ENCODE assay signal across 8 cellular contexts in the genomic region with DNA sequence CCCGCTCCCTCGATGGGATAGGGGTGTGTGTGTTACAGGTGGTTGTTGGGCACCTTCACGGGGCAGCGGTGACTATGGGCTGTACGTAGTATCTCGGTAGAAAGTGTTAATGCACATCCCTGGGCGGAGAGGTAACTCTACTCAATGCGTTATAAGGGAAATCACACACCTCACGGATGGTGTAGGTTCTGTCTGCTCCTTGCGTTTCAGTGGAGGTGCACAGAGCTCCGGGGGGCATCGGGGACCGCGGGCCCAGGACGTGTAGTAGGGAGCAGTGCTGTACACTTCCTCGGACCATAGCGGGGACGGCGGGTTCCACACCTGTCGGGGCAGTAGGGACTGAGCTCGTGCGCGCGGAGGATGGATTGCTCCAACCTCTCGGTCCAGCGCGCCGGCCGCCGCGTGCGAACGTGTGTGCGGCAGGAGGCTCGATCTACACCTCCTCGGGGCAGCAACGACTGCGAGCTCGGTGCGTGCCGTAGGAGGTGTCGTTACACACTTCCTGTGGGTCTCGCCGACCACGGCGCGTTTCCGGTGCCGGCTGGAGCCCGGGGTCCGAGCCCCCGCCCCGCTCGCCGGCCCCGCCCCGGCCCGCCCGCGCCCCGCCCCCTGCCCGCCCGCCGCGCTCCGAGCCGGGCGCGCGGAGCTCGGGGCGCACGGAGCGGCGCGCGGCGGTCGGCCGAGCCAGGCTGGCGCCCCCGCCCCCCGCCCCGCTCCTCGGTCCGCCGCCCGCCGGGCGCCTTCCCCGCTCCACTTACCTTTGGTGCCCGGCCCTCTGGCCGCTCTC. TPM values are rescaled to one million over a fixed set of nuclear protein-coding genes. Genes with fewer than 3 reads are reported as not detected.
A peak's percentile ranks its signal among the peaks of the same experiment; 100 is the strongest.
DNase-seq lines count a peak whose midpoint lies in the region; ATAC-seq and TF ChIP-seq lines count a peak whose summit lies in the region.

A gene with protein sequence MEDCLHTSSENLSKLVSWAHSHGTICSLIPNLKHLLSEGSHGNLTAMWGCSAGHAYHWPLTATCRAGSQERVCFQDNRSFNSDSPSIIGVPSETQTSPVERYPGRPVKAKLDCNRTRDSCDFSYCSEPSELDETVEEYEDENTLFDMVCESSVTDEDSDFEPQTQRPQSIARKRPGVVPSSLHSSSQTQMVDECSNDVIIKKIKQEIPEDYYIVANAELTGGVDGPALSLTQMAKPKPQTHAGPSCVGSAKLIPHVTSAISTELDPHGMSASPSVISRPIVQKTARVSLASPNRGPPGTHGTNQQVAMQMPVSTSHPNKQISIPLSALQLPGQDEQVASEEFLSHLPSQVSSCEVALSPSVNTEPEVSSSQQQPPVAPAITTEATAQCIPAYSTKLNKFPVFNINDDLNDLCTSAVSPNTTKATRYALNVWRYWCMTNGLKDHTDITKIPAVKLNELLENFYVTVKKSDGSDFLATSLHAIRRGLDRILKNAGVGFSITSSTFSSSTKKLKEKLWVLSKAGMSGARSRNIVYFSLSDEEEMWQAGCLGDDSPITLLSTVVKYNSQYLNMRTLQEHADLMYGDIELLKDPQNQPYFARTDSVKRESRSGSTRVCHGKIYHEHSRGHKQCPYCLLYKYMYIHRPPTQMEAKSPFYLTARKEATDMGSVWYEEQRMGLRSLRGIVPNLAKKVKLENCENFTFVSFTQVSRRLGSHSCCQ (plus strand): TSS at position 607 of the 787 bp plus-strand sequence. CDS start 87,254 bp downstream, outside the sequence.

- intact Hi-C loops in colonic mucosa (cut with DNase I) = no loop called here

- peak within 1 kb of the TSS; percentile 83 to 88 for H3K9ac ChIP-seq in colonic mucosa (ENCODE audit: low read depth in 2 of 2, low read length in 2 of 2)

- no peak for TF ChIP-seq CTCF in colonic mucosa (IDR thresholded peaks at IDR 0.05)

- ATAC-seq in GM18873 (IDR thresholded peaks at IDR 0.05; ENCODE audit: low FRiP score, unreplicated experiment) = peak; percentile 86
- ATAC-seq in HG03135 (IDR thresholded peaks at IDR 0.05; ENCODE audit: unreplicated experiment) = peak; percentile 88
- ATAC-seq in left lobe of liver = peak; percentile 89

- no peaks in the 10 kb centered on the region for H3K27me3 ChIP-seq in colonic mucosa

- H3K36me3 ChIP-seq in colonic mucosa = no peaks in the 10 kb centered on the region

- no peaks in the 10 kb centered on the region for H3K9me3 ChIP-seq in colonic mucosa

- no peaks in the 10 kb centered on the region for H3K4me1 ChIP-seq in colonic mucosa

- DNase-seq in AG08396 (ENCODE audit: low spot score) (peak; percentile 87), NCI-H2196 treated with DMSO at 0.1 percent for 48 hours (lab: John Stamatoyannopoulos, UW; ENCODE audit: unreplicated experiment) (peak; percentile 60), colonic mucosa (peak; percentile 87), left lobe of liver (ENCODE audit: low spot score) (peak; percentile 91)
- peak; percentile 65 to 82 for DNase-seq in activated CD4-positive, alpha-beta T cell treated with anti-CD3 and anti-CD28 coated beads for 24 hours (ENCODE audit: low read depth in 2 of 2)
- DNase-seq in stimulated activated CD4-positive, alpha-beta T cell treated with anti-CD3 and anti-CD28 coated beads, Interleukin-2, amount 100 ng/mL, for 4 hours (ENCODE audit: low read depth) = peak; percentile 74

- H3K4me3 ChIP-seq in colonic mucosa = peak within 1 kb of the TSS; percentile 86

- peak within 1 kb of the TSS; percentile 63 for H3K27ac ChIP-seq in colonic mucosa

RNA-seq across cellular contexts. Expression of the gene that starts here (rescaled TPM):
- total RNA-seq in colonic mucosa (10 to 100 TPM in 1 of 2 donors, 1 to 10 TPM in 1; 9.0 to 10.6 TPM), left lobe of liver (7.8 TPM)

Comparison
In these comparisons a context has a peak if more than half of its experiments do, and no peak if none do; other contexts are left out.
1. Peak in every context shown above with its lines: DNase-seq, ATAC-seq, H3K4me3 ChIP-seq and H3K27ac ChIP-seq.